Comparison of ENCODE assay signal across 17 cellular contexts in genomic region chr20:25278636-25279361, GRCh38. TPM values are rescaled to one million over a fixed set of nuclear protein-coding genes. Genes with fewer than 3 reads are reported as not detected.
DNase-seq lines count a peak whose midpoint lies in the region; ATAC-seq and TF ChIP-seq lines count a peak whose summit lies in the region.
"Had no signal": no experiment of that assay in that cellular context is flagged by ENCODE, and none has a peak within 500 bp of the region (broad histone marks: within the 10 kb centered on the region; RNA-seq: fewer than 3 reads in every experiment).

No MANE protein-coding gene starts in this region.

- H3K27ac ChIP-seq in gastroesophageal sphincter = peak overlapping the region in 3 of 4 donors; percentile 53 to 83 (median 81)
- H3K27ac ChIP-seq: upper lobe of left lung had no signal

- TF ChIP-seq CTCF in gastroesophageal sphincter (IDR thresholded peaks at IDR 0.05) = no peak
- no peak for TF ChIP-seq CTCF in omental fat pad (IDR thresholded peaks at IDR 0.05)

- no peak for TF ChIP-seq POLR2A in gastroesophageal sphincter (IDR thresholded peaks at IDR 0.05)

- ATAC-seq in activated naive CD8-positive, alpha-beta T cell treated with anti-CD3 and anti-CD28 coated beads, Interleukin-2, amount 10 ng/mL, durations not matched to agents 7 days and 5 days (ENCODE audit: low read depth) = no peak
- ATAC-seq in activated naive CD8-positive, alpha-beta T cell treated with anti-CD3 and anti-CD28 coated beads, Interleukin-2, amount 50 U/mL, for 24 hours = no peak
- no peak for ATAC-seq in gastroesophageal sphincter
- ATAC-seq in omental fat pad (ENCODE audit: low FRiP score) = no peak
- ATAC-seq in HG02678 (IDR thresholded peaks at IDR 0.05; ENCODE audit: unreplicated experiment) = no peak
- no peak for ATAC-seq in GM18867 (IDR thresholded peaks at IDR 0.05; ENCODE audit: unreplicated experiment)

- H3K36me3 Mint-ChIP-seq in activated naive CD8-positive, alpha-beta T cell treated with anti-CD3 and anti-CD28 coated beads, Interleukin-2, amount 10 ng/mL, durations not matched to agents 7 days and 5 days = no peaks in the 10 kb centered on the region
- H3K36me3 Mint-ChIP-seq in activated naive CD8-positive, alpha-beta T cell treated with anti-CD3 and anti-CD28 coated beads, Interleukin-2, amount 50 U/mL, for 24 hours (ENCODE audit: low read depth) = peaks cover 8% of the 10 kb centered on the region

- no peak overlapping the region for H3K27ac Mint-ChIP-seq in activated naive CD8-positive, alpha-beta T cell treated with anti-CD3 and anti-CD28 coated beads, Interleukin-2, amount 10 ng/mL, durations not matched to agents 7 days and 5 days
- H3K27ac Mint-ChIP-seq in activated naive CD8-positive, alpha-beta T cell treated with anti-CD3 and anti-CD28 coated beads, Interleukin-2, amount 50 U/mL, for 24 hours = no peak overlapping the region

- H3K4me1 Mint-ChIP-seq in activated naive CD8-positive, alpha-beta T cell treated with anti-CD3 and anti-CD28 coated beads, Interleukin-2, amount 10 ng/mL, durations not matched to agents 7 days and 5 days = no peaks in the 10 kb centered on the region
- no peaks in the 10 kb centered on the region for H3K4me1 Mint-ChIP-seq in activated naive CD8-positive, alpha-beta T cell treated with anti-CD3 and anti-CD28 coated beads, Interleukin-2, amount 50 U/mL, for 24 hours

- no peaks in the 10 kb centered on the region for H3K27me3 ChIP-seq in gastroesophageal sphincter
- H3K27me3 ChIP-seq: upper lobe of left lung had no signal

- peaks cover 0 to 100% of the 10 kb centered on the region in 2 donors for H3K36me3 ChIP-seq in gastroesophageal sphincter

- no peaks in the 10 kb centered on the region for H3K9me3 ChIP-seq in gastroesophageal sphincter
- H3K9me3 ChIP-seq: upper lobe of left lung had no signal

- POLR2A ChIA-PET in activated naive CD8-positive, alpha-beta T cell treated with anti-CD3 and anti-CD28 coated beads, Interleukin-2, amount 10 ng/mL, durations not matched to agents 7 days and 5 days (lab: Charles Lee) = no interaction called here

- 86% methylated on average over 11 of the region's 26 CpGs; no CpG with 5 or more reads in 1 of the 2 donors for WGBS in gastroesophageal sphincter (ENCODE audit: low coverage in 1 of 2), 2 donors

- H3K9me3 Mint-ChIP-seq in activated naive CD8-positive, alpha-beta T cell treated with anti-CD3 and anti-CD28 coated beads, Interleukin-2, amount 10 ng/mL, durations not matched to agents 7 days and 5 days = no peaks in the 10 kb centered on the region
- H3K9me3 Mint-ChIP-seq in activated naive CD8-positive, alpha-beta T cell treated with anti-CD3 and anti-CD28 coated beads, Interleukin-2, amount 50 U/mL, for 24 hours = no peaks in the 10 kb centered on the region
- H3K9me3 Mint-ChIP-seq: naive B cell had no signal

- no peak for TF ChIP-seq EP300 in gastroesophageal sphincter (IDR thresholded peaks at IDR 0.05)

- H3K4me3 ChIP-seq in gastroesophageal sphincter = no peak overlapping the region
- H3K4me3 ChIP-seq: upper lobe of left lung had no signal

- peaks cover 0 to 51% (median 5%) of the 10 kb centered on the region in 3 donors for H3K4me1 ChIP-seq in gastroesophageal sphincter
- H3K4me1 ChIP-seq: upper lobe of left lung had no signal

- peak; percentile 22 for DNase-seq in activated naive CD8-positive, alpha-beta T cell treated with anti-CD3 and anti-CD28 coated beads, Interleukin-2, amount 10 ng/mL, durations not matched to agents 7 days and 5 days
- DNase-seq in activated naive CD8-positive, alpha-beta T cell treated with anti-CD3 and anti-CD28 coated beads, Interleukin-2, amount 50 U/mL, for 24 hours = no peak
- DNase-seq in omental fat pad (ENCODE audit: low spot score) (peak; percentile 2), ureter (ENCODE audit: low spot score) (peak; percentile 40), GM19238 (ENCODE audit: insufficient read length, low spot score) (no peak)
- DNase-seq: activated CD8-positive, alpha-beta memory T cell treated with anti-CD3 and anti-CD28 coated beads for 24 hours; HCEC 1CT; hypothalamus; MM.1S; naive B cell; NCI-H1930; NCI-H524 treated with DMSO at 0.1 percent for 48 hours; stimulated activated CD4-positive, alpha-beta T cell treated with anti-CD3 and anti-CD28 coated beads, Interleukin-4, amount 100 ng/mL, for 4 hours; upper lobe of left lung had no signal

- no peaks in the 10 kb centered on the region for H3K27me3 Mint-ChIP-seq in activated naive CD8-positive, alpha-beta T cell treated with anti-CD3 and anti-CD28 coated beads, Interleukin-2, amount 10 ng/mL, durations not matched to agents 7 days and 5 days
- no peaks in the 10 kb centered on the region for H3K27me3 Mint-ChIP-seq in activated naive CD8-positive, alpha-beta T cell treated with anti-CD3 and anti-CD28 coated beads, Interleukin-2, amount 50 U/mL, for 24 hours
- H3K27me3 Mint-ChIP-seq: naive B cell had no signal

- H3K4me3 Mint-ChIP-seq in activated naive CD8-positive, alpha-beta T cell treated with anti-CD3 and anti-CD28 coated beads, Interleukin-2, amount 10 ng/mL, durations not matched to agents 7 days and 5 days = no peak overlapping the region
- no peak overlapping the region for H3K4me3 Mint-ChIP-seq in activated naive CD8-positive, alpha-beta T cell treated with anti-CD3 and anti-CD28 coated beads, Interleukin-2, amount 50 U/mL, for 24 hours

RNA-seq across cellular contexts. Expression of gene PYGB, which starts 30.9 kb away (rescaled TPM):
- total RNA-seq in activated naive CD8-positive, alpha-beta T cell treated with anti-CD3 and anti-CD28 coated beads, Interleukin-2, amount 10 ng/mL, durations not matched to agents 7 days and 5 days = 10 to 100 TPM; 29.3 to 29.5 TPM
- total RNA-seq in gastroesophageal sphincter (100 to 1,000 TPM; 131 to 663 (median 337) TPM), omental fat pad (10 to 100 TPM; 63.7 to 94.6 (median 82.4) TPM), ureter (109 TPM)

Comparison
In these comparisons a context has a peak if more than half of its experiments do, and no peak if none do; other contexts are left out.
1. DNase-seq: peak in activated naive CD8-positive, alpha-beta T cell treated with anti-CD3 and anti-CD28 coated beads, Interleukin-2, amount 10 ng/mL, durations not matched to agents 7 days and 5 days (single experiment), omental fat pad (single experiment) and ureter (single experiment); none in activated naive CD8-positive, alpha-beta T cell treated with anti-CD3 and anti-CD28 coated beads, Interleukin-2, amount 50 U/mL, for 24 hours (single experiment) and GM19238 (single experiment).